In the genomic region with DNA sequence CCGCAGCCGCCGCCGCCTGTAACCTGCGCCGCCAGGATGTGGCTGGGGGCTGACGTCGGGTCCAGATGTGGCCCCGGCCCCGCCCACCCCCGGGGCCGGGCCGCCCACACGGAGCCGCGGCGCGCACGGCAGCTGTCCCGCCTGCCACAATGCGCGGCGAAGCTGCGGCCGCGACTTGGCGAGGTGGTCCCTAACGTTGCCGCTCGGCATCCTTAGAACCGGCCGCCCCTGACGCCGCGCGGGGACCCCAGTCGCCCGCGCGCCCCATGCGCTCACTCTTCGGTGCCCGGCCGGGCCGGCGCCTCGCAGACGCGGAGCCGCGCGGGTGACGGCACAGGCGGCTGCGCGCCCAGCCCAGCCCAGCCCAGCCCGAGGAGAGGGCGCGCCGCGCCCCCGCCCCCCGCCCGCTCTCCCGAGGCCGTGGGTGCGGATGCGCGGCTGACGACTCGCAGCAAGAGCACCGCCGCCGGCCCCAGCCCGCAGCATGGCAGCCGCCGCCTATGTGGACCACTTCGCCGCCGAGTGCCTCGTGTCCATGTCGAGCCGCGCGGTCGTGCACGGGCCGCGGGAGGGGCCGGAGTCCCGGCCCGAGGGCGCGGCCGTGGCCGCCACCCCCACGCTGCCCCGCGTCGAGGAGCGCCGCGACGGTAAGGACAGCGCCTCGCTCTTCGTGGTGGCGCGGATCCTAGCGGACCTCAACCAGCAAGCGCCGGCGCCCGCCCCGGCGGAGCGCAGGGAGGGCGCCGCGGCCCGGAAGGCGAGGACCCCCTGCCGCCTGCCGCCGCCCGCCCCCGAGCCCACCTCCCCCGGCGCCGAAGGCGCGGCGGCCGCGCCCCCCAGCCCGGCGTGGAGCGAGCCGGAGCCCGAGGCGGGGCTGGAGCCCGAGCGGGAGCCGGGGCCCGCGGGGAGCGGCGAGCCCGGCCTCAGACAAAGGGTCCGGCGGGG, we compare ENCODE assay signal across 8 cellular contexts. TPM values are rescaled to one million over a fixed set of nuclear protein-coding genes. Genes with fewer than 3 reads are reported as not detected.
DNase-seq lines count a peak whose midpoint lies in the region; ATAC-seq, FAIRE-seq and TF ChIP-seq lines count a peak whose summit lies in the region.

Gene KLF13 (plus strand): TSS at position 107 of the 945 bp plus-strand sequence. CDS start 378 bp downstream, at position 485.

- FAIRE-seq in frontal cortex (lab: Jason Lieb, UNC): no peak

- CTCF ChIA-PET in GM10248 (lab: Yijun Ruan, JAX): interaction anchor here (0.6 to 4.2 kb wide), 12 partner anchors 10 to 163 kb away, joined by 3 to 19 read pairs (median 3); no protein-coding TSS in a partner anchor

- peak within 1 kb of the TSS; percentile 63 for H3K4me3 ChIP-seq in HFF-Myc (replicated peaks; ENCODE audit: low read depth, low read length)

- DNase-seq in HFF-Myc (ENCODE audit: extremely low read depth, low read depth) (no peak), NCI-H2227 (lab: John Stamatoyannopoulos, UW; ENCODE audit: unreplicated experiment) (peak; percentile 88), frontal cortex (ENCODE audit: low spot score in 2 of 2) (peak; percentile 80 to 91), occipital lobe (lab: John Stamatoyannopoulos, UW) (no peak), ureter (ENCODE audit: low spot score) (peak; percentile 57), GM10248 (ENCODE audit: extremely low spot score) (no peak)
- peak; percentile 51 for DNase-seq in activated gamma-delta T cell treated with anti-CD3 and anti-CD28 coated beads, Interleukin-2, amount 50 U/mL, for 16 hours (ENCODE audit: low read depth)

- peak; percentile 58 for ATAC-seq in GM18502 (IDR thresholded peaks at IDR 0.05; ENCODE audit: poor library complexity, unreplicated experiment)

- POLR2A ChIA-PET in GM10248 (lab: Yijun Ruan, JAX): interaction anchor here (0.5 to 2.5 kb wide), 8 partner anchors 9 to 109 kb away, joined by 3 to 10 read pairs (median 4); no protein-coding TSS in a partner anchor

- TF ChIP-seq CTCF in HFF-Myc (IDR thresholded peaks at IDR 0.05; ENCODE audit: low read depth, low read length, missing control alignments) (no peak), GM10248 (IDR thresholded peaks at IDR 0.05; ENCODE audit: control extremely low read depth, extremely low read depth, low read depth, missing control alignments) (no peak)

RNA-seq across cellular contexts. Expression of gene KLF13, which starts in this region (rescaled TPM):
- total RNA-seq in frontal cortex (45.2 TPM), occipital lobe (47.9 TPM), ureter (77.5 TPM)

Comparison
In these comparisons a context has a peak if more than half of its experiments do, and no peak if none do; other contexts are left out.
1. DNase-seq: peak in NCI-H2227 (single experiment), activated gamma-delta T cell treated with anti-CD3 and anti-CD28 coated beads, Interleukin-2, amount 50 U/mL, for 16 hours (single experiment), frontal cortex (2 of 2) and ureter (single experiment); none in HFF-Myc (single experiment), occipital lobe (single experiment) and GM10248 (single experiment).